8 cellular contexts compared by ENCODE assay signal in the genomic region with DNA sequence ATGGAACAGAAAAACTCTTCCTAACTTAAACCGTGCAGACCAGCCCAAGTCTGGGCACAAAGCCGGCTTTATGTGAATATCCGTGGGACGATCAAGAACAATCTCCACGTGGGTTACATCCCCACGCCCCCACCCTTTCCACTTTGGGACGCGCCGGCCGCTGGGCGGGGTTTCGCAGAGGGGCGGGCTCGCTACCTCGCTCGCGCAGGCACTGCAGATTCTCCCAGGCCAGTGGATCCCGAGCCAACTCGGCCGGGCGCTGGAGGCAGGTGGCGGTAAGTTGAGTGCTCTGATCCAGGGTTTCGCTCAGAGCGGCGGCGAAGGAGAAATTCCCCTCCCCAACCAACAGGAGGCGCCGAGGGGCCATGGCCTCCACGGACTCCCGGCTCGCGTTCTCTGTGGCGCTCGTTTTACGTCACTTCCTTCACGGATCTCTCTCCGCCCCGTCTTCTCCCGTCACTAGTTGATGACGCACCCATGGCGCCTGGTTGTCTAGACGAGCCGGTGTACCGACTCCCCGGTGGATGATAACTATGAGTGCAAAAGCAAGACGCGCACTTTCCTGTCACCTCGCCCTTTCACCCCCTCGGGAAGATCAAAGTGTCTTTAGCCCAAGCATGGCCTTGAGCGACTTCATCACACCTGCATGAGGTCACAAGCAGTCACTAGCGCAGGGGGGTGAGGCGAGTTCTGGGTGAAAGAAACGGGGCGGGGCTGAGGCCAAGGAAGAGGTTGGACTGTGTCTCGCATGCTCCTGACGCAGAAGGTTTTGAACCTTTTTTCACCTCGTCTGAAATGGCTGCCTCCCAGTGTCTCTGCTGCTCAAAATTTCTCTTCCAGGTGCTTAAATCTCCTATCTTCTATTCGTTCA. TPM values are rescaled to one million over a fixed set of nuclear protein-coding genes. Genes with fewer than 3 reads are reported as not detected.
A peak's percentile ranks its signal among the peaks of the same experiment; 100 is the strongest.
DNase-seq lines count a peak whose midpoint lies in the region; ATAC-seq, FAIRE-seq and TF ChIP-seq lines count a peak whose summit lies in the region.

A gene with protein sequence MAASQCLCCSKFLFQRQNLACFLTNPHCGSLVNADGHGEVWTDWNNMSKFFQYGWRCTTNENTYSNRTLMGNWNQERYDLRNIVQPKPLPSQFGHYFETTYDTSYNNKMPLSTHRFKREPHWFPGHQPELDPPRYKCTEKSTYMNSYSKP (plus strand): TSS at position 776 of the 871 bp plus-strand sequence. CDS start 20 bp downstream, at position 796.
A gene with protein sequence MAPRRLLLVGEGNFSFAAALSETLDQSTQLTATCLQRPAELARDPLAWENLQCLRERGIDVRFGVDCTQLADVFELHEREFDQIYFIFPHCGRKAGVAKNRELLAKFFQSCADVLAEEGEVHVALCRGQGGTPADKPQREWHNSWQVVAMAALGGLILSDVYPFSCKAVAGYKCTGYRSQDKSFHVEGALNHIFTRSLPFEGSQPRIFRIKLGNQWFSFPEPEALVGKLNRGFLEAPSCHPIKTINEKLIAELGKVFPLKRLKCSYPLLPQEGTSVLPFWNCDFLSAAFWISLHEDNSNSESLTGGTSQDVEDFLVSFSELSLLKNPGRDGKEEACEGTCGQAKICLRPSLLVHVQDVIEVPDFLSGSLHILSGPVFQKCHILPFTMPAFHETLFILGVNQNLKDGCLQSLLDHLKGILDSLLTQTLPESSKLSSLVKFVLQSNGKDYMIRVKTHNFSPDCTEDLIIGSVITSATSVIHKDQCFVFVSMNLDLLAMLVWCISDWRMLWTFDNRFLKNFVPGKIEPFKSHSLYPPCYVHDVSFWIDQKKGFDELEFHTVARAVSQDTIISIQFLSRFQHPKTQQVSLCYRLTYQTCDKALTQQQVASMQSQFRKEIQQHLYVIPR (minus strand): TSS at position 400 of the 871 bp plus-strand sequence. CDS start 33 bp downstream, at position 367.

- peaks cover 9 to 31% (median 11%) of the 10 kb centered on the region in 4 donors for H3K4me1 Mint-ChIP-seq in CD4-positive, CD25-positive, alpha-beta regulatory T cell

- peak; percentile 32 to 69; a peak in 3 of 4 replicates for TF ChIP-seq POLR2A in HepG2 (IDR thresholded peaks at IDR 0.05; ENCODE audit: insufficient read depth in 1 of 2, low read depth in 2 of 2, low read length in 2 of 2)

- H3K79me2 ChIP-seq in HepG2 (ENCODE audit: insufficient read depth, low read length), result no peaks in the 10 kb centered on the region

- FAIRE-seq in HepG2 (lab: Jason Lieb, UNC), result peak; percentile 96

- peak within 1 kb of the TSS; percentile 99 to 100 (median 100) for H3K27ac Mint-ChIP-seq in CD4-positive, CD25-positive, alpha-beta regulatory T cell

- peak; percentile 95 to 98 (median 98) for DNase-seq in CD4-positive, CD25-positive, alpha-beta regulatory T cell
- DNase-seq in NCI-H748 (lab: John Stamatoyannopoulos, UW; ENCODE audit: unreplicated experiment) (peak; percentile 96), dermis blood vessel endothelial cell (peak; percentile 99), HepG2 (ENCODE audit: low spot score) (peak; percentile 97)
- DNase-seq in activated CD4-positive, alpha-beta T cell treated with anti-CD3 and anti-CD28 coated beads, Interleukin-2, amount 50 U/mL, for 4 hours, result peak; percentile 93
- peak; percentile 89 for DNase-seq in stimulated activated CD4-positive, alpha-beta T cell treated with anti-CD3 and anti-CD28 coated beads, Interleukin-4, amount 100 ng/mL, for 1 hour

- no TSS peak for BruUV-seq in HepG2 (replicated peaks; lab: Mats Ljungman, UMichigan)

- no peaks in the 10 kb centered on the region for H3K27me3 Mint-ChIP-seq in CD4-positive, CD25-positive, alpha-beta regulatory T cell

- intact Hi-C loops in HepG2 (cut with micrococcal nuclease; ENCODE audit: unreplicated experiment), result loop anchor here (1.0 to 2.0 kb wide), 5 partner anchors 32 to 195 kb away; a partner anchor contains a TSS

- in situ Hi-C loops in HepG2 (cut with HindIII; ENCODE audit: extremely low pct_ligation_motif_present, low pct_unique_long_range_greater_than_20kb), result loop anchor here (5.0 kb wide), 2 partner anchors 48 to 108 kb away; no protein-coding TSS in a partner anchor

- H3K36me3 Mint-ChIP-seq in CD4-positive, CD25-positive, alpha-beta regulatory T cell, result peaks cover 22% of the 10 kb centered on the region

- H3K4me1 ChIP-seq in CD4-positive, CD25-positive, alpha-beta regulatory T cell (ENCODE audit: control insufficient read depth, insufficient read depth, low read length, poor library complexity, severe bottlenecking), result peaks cover 16% of the 10 kb centered on the region
- H3K4me1 ChIP-seq in HepG2 (ENCODE audit: insufficient read depth, low read length), result peaks cover 11% of the 10 kb centered on the region

- no peaks in the 10 kb centered on the region for H3K27me3 ChIP-seq in CD4-positive, CD25-positive, alpha-beta regulatory T cell (ENCODE audit: control insufficient read depth, insufficient read depth, low read length)
- no peaks in the 10 kb centered on the region; a peak in 1 of 5 replicates for H3K27me3 ChIP-seq in HepG2 (ENCODE audit: control insufficient read depth in 1 of 2, insufficient read depth in 2 of 2, low read length in 2 of 2)

- POLR2A ChIA-PET in HepG2 (lab: Yijun Ruan, JAX), result interaction anchor here (0.9 to 1.8 kb wide), 5 partner anchors 8 to 127 kb away, joined by 3 to 12 read pairs (median 4); a partner anchor contains a TSS

- peaks cover 0 to 3% (median 0%) of the 10 kb centered on the region in 7 donors for H3K9me3 Mint-ChIP-seq in CD4-positive, CD25-positive, alpha-beta regulatory T cell

- TF ChIP-seq EP300 in HepG2 (IDR thresholded peaks at IDR 0.05; ENCODE audit: low read depth in 2 of 2, low read length in 2 of 2) (peak; percentile 68 to 75; a peak in 2 of 4 replicates), HepG2 (CRISPR knock-in tag; IDR thresholded peaks at IDR 0.05; ENCODE audit: borderline replicate concordance) (peak; percentile 78)

- peak within 1 kb of the TSS; percentile 94 to 95 (median 94) for H3K4me3 Mint-ChIP-seq in CD4-positive, CD25-positive, alpha-beta regulatory T cell

- peak within 1 kb of the TSS; percentile 99 for H3K27ac ChIP-seq in CD4-positive, CD25-positive, alpha-beta regulatory T cell (ENCODE audit: insufficient read depth, low read length, poor library complexity, severe bottlenecking)
- peak within 1 kb of the TSS; percentile 95 for H3K27ac ChIP-seq in HepG2 (ENCODE audit: extremely low read length, insufficient read depth, low read length)

- peak; percentile 99 for TF ChIP-seq CTCF in HepG2 (CRISPR knock-in tag; IDR thresholded peaks at IDR 0.05)

- ATAC-seq in CD4-positive, CD25-positive, alpha-beta regulatory T cell (ENCODE audit: low read depth in 2 of 2), result peak; percentile 85 to 87
- ATAC-seq in GM19372 (IDR thresholded peaks at IDR 0.05; ENCODE audit: low read depth, unreplicated experiment) (peak; percentile 90), HG03558 (IDR thresholded peaks at IDR 0.05; ENCODE audit: extremely low read depth, unreplicated experiment) (peak; percentile 68), HepG2 (peak; percentile 96)

- H3K9ac ChIP-seq in HepG2 (ENCODE audit: insufficient read depth, low read depth, low read length), result peak within 1 kb of the TSS; percentile 84

- 1% methylated on average over 29 of the region's 58 CpGs for WGBS in HepG2 (ENCODE audit: low lambda C conversion rate)

- no peaks in the 10 kb centered on the region for H3K9me3 ChIP-seq in CD4-positive, CD25-positive, alpha-beta regulatory T cell (ENCODE audit: control insufficient read depth in 2 of 2, low read length in 2 of 2)
- H3K9me3 ChIP-seq in HepG2 (ENCODE audit: low read length), result no peaks in the 10 kb centered on the region

- H2AFZ ChIP-seq in HepG2 (ENCODE audit: low read length), result peak within 1 kb of the TSS; percentile 93

- H3K4me3 ChIP-seq in CD4-positive, CD25-positive, alpha-beta regulatory T cell (ENCODE audit: low read depth, low read length), result peak within 1 kb of the TSS; percentile 93
- H3K4me3 ChIP-seq in HepG2 (replicated peaks in 1 of 3; ENCODE audit: insufficient read depth in 1 of 3, low read depth in 2 of 3, low read length in 3 of 3), result peak within 1 kb of the TSS; percentile 78 to 83 (median 81)

- H3K4me2 ChIP-seq in HepG2 (ENCODE audit: low read depth, low read length), result peak within 1 kb of the TSS; percentile 94

- H4K20me1 ChIP-seq in HepG2 (ENCODE audit: insufficient read depth, low read length), result no peaks in the 10 kb centered on the region

- TF ChIP-seq RAD21 in HepG2 (CRISPR knock-in tag; IDR thresholded peaks at IDR 0.05), result peak; percentile 96

- peaks cover 7% of the 10 kb centered on the region for H3K36me3 ChIP-seq in CD4-positive, CD25-positive, alpha-beta regulatory T cell (ENCODE audit: control insufficient read depth, insufficient read depth, low read length)
- peaks cover 2 to 4% of the 10 kb centered on the region in 2 experiments; a peak in 2 of 5 replicates for H3K36me3 ChIP-seq in HepG2 (replicated peaks in 1 of 2; ENCODE audit: control insufficient read depth in 1 of 2, insufficient read depth in 2 of 2, low read length in 2 of 2)

- CTCF ChIA-PET in HepG2 (lab: Yijun Ruan, JAX; ENCODE audit: low intra/inter-chr PET ratio, low total read pairs), result interaction anchor here (1.3 kb wide), 1 partner anchor 103 kb away, joined by 7 read pairs; no protein-coding TSS in a partner anchor

RNA-seq across cellular contexts. Expression of the first gene that starts in this region (rescaled TPM):
- 8.3 TPM for total RNA-seq in CD4-positive, CD25-positive, alpha-beta regulatory T cell
- polyA plus RNA-seq in CD4-positive, CD25-positive, alpha-beta regulatory T cell, result 10 to 100 TPM; 24.6 to 44.6 (median 27.4) TPM
- total RNA-seq in dermis blood vessel endothelial cell, result 5.3 and 5.7 TPM in 2 replicates
- total RNA-seq in HepG2 (2016; rRNA removed; fragmentation: Illumina TruSeq; extraction: Trizol), result 22.2 and 23.9 TPM in 2 replicates
- 19.0 and 21.8 TPM in 2 replicates for total RNA-seq in HepG2 (2016; cell fraction: cytosol; rRNA removed; fragmentation: Illumina TruSeq; extraction: Trizol; ENCODE audit: low read depth)
- 20.6 and 27.8 TPM in 2 replicates for total RNA-seq in HepG2 (2016; cell fraction: insoluble cytoplasmic fraction; rRNA removed; fragmentation: Illumina TruSeq; extraction: Trizol)
- 34.5 and 36.6 TPM in 2 replicates for total RNA-seq in HepG2 (2016; cell fraction: membrane; rRNA removed; fragmentation: Illumina TruSeq; extraction: Trizol)
- total RNA-seq in HepG2 (2016; cell fraction: nucleus; rRNA removed; fragmentation: Illumina TruSeq; extraction: Trizol), result 9.7 and 12.0 TPM in 2 replicates
- 25.6 and 26.3 TPM in 2 replicates for polyA plus RNA-seq in HepG2 (2011; rRNA removed)
- 14.9 and 18.5 TPM in 2 replicates for polyA plus RNA-seq in HepG2 (2011; cell fraction: cytosol; rRNA removed)
- polyA plus RNA-seq in HepG2 (2011; cell fraction: nucleus; rRNA removed), result 5.4 and 9.9 TPM in 2 replicates
- polyA plus RNA-seq in HepG2 (2012), result 27.0 and 32.4 TPM in 2 replicates
- polyA plus RNA-seq in HepG2 (2016; cell fraction: cytosol; fragmentation: Illumina TruSeq; extraction: Trizol; ENCODE audit: low read depth), result 44.6 and 49.4 TPM in 2 replicates
- 40.7 and 45.8 TPM in 2 replicates for polyA plus RNA-seq in HepG2 (2016; cell fraction: insoluble cytoplasmic fraction; fragmentation: Illumina TruSeq; extraction: Trizol; ENCODE audit: low read depth)
- polyA plus RNA-seq in HepG2 (2016; cell fraction: membrane; fragmentation: Illumina TruSeq; extraction: Trizol; ENCODE audit: low read depth), result 53.9 and 57.5 TPM in 2 replicates
- 17.7 and 23.1 TPM in 2 replicates for polyA plus RNA-seq in HepG2 (2016; cell fraction: nucleus; fragmentation: Illumina TruSeq; extraction: Trizol; ENCODE audit: insufficient read depth, low read depth)
- polyA minus RNA-seq in HepG2 (2011; rRNA and poly(A)+ RNA removed; ENCODE audit: low replicate concordance), result 3.1 and 8.5 TPM in 2 replicates
- 4.7 and 5.3 TPM in 2 replicates for polyA minus RNA-seq in HepG2 (2011; cell fraction: cytosol; rRNA and poly(A)+ RNA removed)
- 3.1 and 6.0 TPM in 2 replicates for polyA minus RNA-seq in HepG2 (2011; cell fraction: nucleus; rRNA and poly(A)+ RNA removed)

RNA-seq across cellular contexts. Expression of the second gene that starts in this region (rescaled TPM):
- 2.7 TPM for total RNA-seq in CD4-positive, CD25-positive, alpha-beta regulatory T cell
- polyA plus RNA-seq in CD4-positive, CD25-positive, alpha-beta regulatory T cell, result 1 to 10 TPM; 5.0 to 8.3 (median 6.1) TPM
- 1.9 and 2.0 TPM in 2 replicates for total RNA-seq in dermis blood vessel endothelial cell
- 3.4 and 5.5 TPM in 2 replicates for total RNA-seq in HepG2 (2016; rRNA removed; fragmentation: Illumina TruSeq; extraction: Trizol)
- total RNA-seq in HepG2 (2016; cell fraction: cytosol; rRNA removed; fragmentation: Illumina TruSeq; extraction: Trizol; ENCODE audit: low read depth), result 0.61 and 0.79 TPM in 2 replicates
- total RNA-seq in HepG2 (2016; cell fraction: insoluble cytoplasmic fraction; rRNA removed; fragmentation: Illumina TruSeq; extraction: Trizol), result 3.7 and 5.0 TPM in 2 replicates
- total RNA-seq in HepG2 (2016; cell fraction: membrane; rRNA removed; fragmentation: Illumina TruSeq; extraction: Trizol), result 2.2 and 2.8 TPM in 2 replicates
- total RNA-seq in HepG2 (2016; cell fraction: nucleus; rRNA removed; fragmentation: Illumina TruSeq; extraction: Trizol), result 2.6 and 2.8 TPM in 2 replicates
- polyA plus RNA-seq in HepG2 (2011; rRNA removed), result 1.1 and 1.2 TPM in 2 replicates
- polyA plus RNA-seq in HepG2 (2011; cell fraction: cytosol; rRNA removed), result 0.59 and 0.86 TPM in 2 replicates
- polyA plus RNA-seq in HepG2 (2011; cell fraction: nucleus; rRNA removed), result 0.71 and 1.1 TPM in 2 replicates
- 0.97 and 0.98 TPM in 2 replicates for polyA plus RNA-seq in HepG2 (2012)
- polyA plus RNA-seq in HepG2 (2016; cell fraction: cytosol; fragmentation: Illumina TruSeq; extraction: Trizol; ENCODE audit: low read depth), result 0.36 and 0.42 TPM in 2 replicates
- 3.0 and 3.3 TPM in 2 replicates for polyA plus RNA-seq in HepG2 (2016; cell fraction: insoluble cytoplasmic fraction; fragmentation: Illumina TruSeq; extraction: Trizol; ENCODE audit: low read depth)
- polyA plus RNA-seq in HepG2 (2016; cell fraction: membrane; fragmentation: Illumina TruSeq; extraction: Trizol; ENCODE audit: low read depth), result 1.2 TPM in 2 replicates
- 3.3 and 3.6 TPM in 2 replicates for polyA plus RNA-seq in HepG2 (2016; cell fraction: nucleus; fragmentation: Illumina TruSeq; extraction: Trizol; ENCODE audit: insufficient read depth, low read depth)
- polyA minus RNA-seq in HepG2 (2011; rRNA and poly(A)+ RNA removed; ENCODE audit: low replicate concordance), result 0.80 and 1.9 TPM in 2 replicates
- polyA minus RNA-seq in HepG2 (2011; cell fraction: cytosol; rRNA and poly(A)+ RNA removed), result 0.97 and 0.99 TPM in 2 replicates
- 1.5 and 1.7 TPM in 2 replicates for polyA minus RNA-seq in HepG2 (2011; cell fraction: nucleus; rRNA and poly(A)+ RNA removed)

Comparison
In these comparisons a context has a peak if more than half of its experiments do, and no peak if none do; other contexts are left out.
1. Peak in every context shown above with its lines: DNase-seq, ATAC-seq, H3K4me3 ChIP-seq and H3K27ac ChIP-seq.